Comparison of ENCODE assay signal across 14 cellular contexts in genomic region chr7:13933536-13933935, GRCh38.
"Had no signal": no experiment of that assay in that cellular context is flagged by ENCODE, and none has a peak within 500 bp of the region (broad histone marks: within the 10 kb centered on the region; RNA-seq: fewer than 3 reads in every experiment).

No MANE protein-coding gene starts in this region.

- H3K27me3 Mint-ChIP-seq: activated naive CD4-positive, alpha-beta T cell treated with anti-CD3 and anti-CD28 coated beads, Interleukin-2, amount 50 U/mL, for 24 hours; stimulated activated naive B cell treated with anti-CD40 and anti-IgM and Interleukin-4, amounts not matched to agents 10 μg/mL and 1 μg/mL and 100 μg/mL, for 72 hours had no signal

- H3K4me1 Mint-ChIP-seq: activated naive CD4-positive, alpha-beta T cell treated with anti-CD3 and anti-CD28 coated beads, Interleukin-2, amount 50 U/mL, for 24 hours; stimulated activated naive B cell treated with anti-CD40 and anti-IgM and Interleukin-4, amounts not matched to agents 10 μg/mL and 1 μg/mL and 100 μg/mL, for 72 hours had no signal

- DNase-seq: body of pancreas; kidney glomerular epithelial cell; spleen; stimulated activated CD4-positive, alpha-beta T cell treated with anti-CD3 and anti-CD28 coated beads, Interleukin-1b, Interleukin-23, amount 100 ng/mL, for 48 hours; stimulated activated naive B cell treated with anti-CD40 and anti-IgM and Interleukin-4, amounts not matched to agents 10 μg/mL and 1 μg/mL and 100 μg/mL, for 72 hours; SW 1271; trophoblast cell had no signal

- H3K36me3 Mint-ChIP-seq: activated naive CD4-positive, alpha-beta T cell treated with anti-CD3 and anti-CD28 coated beads, Interleukin-2, amount 50 U/mL, for 24 hours; stimulated activated naive B cell treated with anti-CD40 and anti-IgM and Interleukin-4, amounts not matched to agents 10 μg/mL and 1 μg/mL and 100 μg/mL, for 72 hours had no signal

- H3K4me3 ChIP-seq: body of pancreas, right atrium auricular region, SJSA1, spleen had no signal

- H3K4me3 Mint-ChIP-seq: activated naive CD4-positive, alpha-beta T cell treated with anti-CD3 and anti-CD28 coated beads, Interleukin-2, amount 50 U/mL, for 24 hours; stimulated activated naive B cell treated with anti-CD40 and anti-IgM and Interleukin-4, amounts not matched to agents 10 μg/mL and 1 μg/mL and 100 μg/mL, for 72 hours; T-helper 2 cell treated with Interferon-gamma antibody and Interleukin-4, amounts not matched to agents 5 μg/mL and 100 μg/mL, for 36 hours had no signal

- H3K9me3 Mint-ChIP-seq: activated naive CD4-positive, alpha-beta T cell treated with anti-CD3 and anti-CD28 coated beads, Interleukin-2, amount 50 U/mL, for 24 hours; activated T-helper 2 cell treated with anti-CD3 and anti-CD28 coated beads, Interferon-gamma antibody, Interleukin-2, Interleukin-4, amounts not matched to agents 10 μg/mL and 5 μg/mL and 100 μg/mL, durations not matched to agents 14 hours and 24 hours and 36 hours; stimulated activated naive B cell treated with anti-CD40 and anti-IgM and Interleukin-4, amounts not matched to agents 10 μg/mL and 1 μg/mL and 100 μg/mL, for 72 hours; T-helper 2 cell treated with Interferon-gamma antibody and Interleukin-4, amounts not matched to agents 5 μg/mL and 100 μg/mL, for 36 hours had no signal

- ATAC-seq: activated CD4-positive, CD25-positive, alpha-beta regulatory T cell treated with anti-CD3 and anti-CD28 coated beads, Interleukin-2, amount 50 U/mL, for 24 hours; body of pancreas; stimulated activated naive B cell treated with anti-CD40 and anti-IgM and Interleukin-4, amounts not matched to agents 10 μg/mL and 1 μg/mL and 100 μg/mL, for 72 hours had no signal

- H3K27me3 ChIP-seq: body of pancreas, neutrophil, right atrium auricular region, SJSA1, spleen had no signal

- H3K4me1 ChIP-seq: body of pancreas, right atrium auricular region, SJSA1, spleen had no signal

- H3K27ac ChIP-seq: body of pancreas, neutrophil, SJSA1 had no signal

- H3K9me3 ChIP-seq: body of pancreas, neutrophil, right atrium auricular region, SJSA1, spleen had no signal

- H3K36me3 ChIP-seq: neutrophil, SJSA1 had no signal

- H3K27ac Mint-ChIP-seq: activated naive CD4-positive, alpha-beta T cell treated with anti-CD3 and anti-CD28 coated beads, Interleukin-2, amount 50 U/mL, for 24 hours; activated T-helper 2 cell treated with anti-CD3 and anti-CD28 coated beads, Interferon-gamma antibody, Interleukin-2, Interleukin-4, amounts not matched to agents 10 μg/mL and 5 μg/mL and 100 μg/mL, durations not matched to agents 14 hours and 24 hours and 36 hours; stimulated activated naive B cell treated with anti-CD40 and anti-IgM and Interleukin-4, amounts not matched to agents 10 μg/mL and 1 μg/mL and 100 μg/mL, for 72 hours; T-helper 2 cell treated with Interferon-gamma antibody and Interleukin-4, amounts not matched to agents 5 μg/mL and 100 μg/mL, for 36 hours had no signal
